Comparison of ENCODE assay signal across 8 cellular contexts in the genomic region with DNA sequence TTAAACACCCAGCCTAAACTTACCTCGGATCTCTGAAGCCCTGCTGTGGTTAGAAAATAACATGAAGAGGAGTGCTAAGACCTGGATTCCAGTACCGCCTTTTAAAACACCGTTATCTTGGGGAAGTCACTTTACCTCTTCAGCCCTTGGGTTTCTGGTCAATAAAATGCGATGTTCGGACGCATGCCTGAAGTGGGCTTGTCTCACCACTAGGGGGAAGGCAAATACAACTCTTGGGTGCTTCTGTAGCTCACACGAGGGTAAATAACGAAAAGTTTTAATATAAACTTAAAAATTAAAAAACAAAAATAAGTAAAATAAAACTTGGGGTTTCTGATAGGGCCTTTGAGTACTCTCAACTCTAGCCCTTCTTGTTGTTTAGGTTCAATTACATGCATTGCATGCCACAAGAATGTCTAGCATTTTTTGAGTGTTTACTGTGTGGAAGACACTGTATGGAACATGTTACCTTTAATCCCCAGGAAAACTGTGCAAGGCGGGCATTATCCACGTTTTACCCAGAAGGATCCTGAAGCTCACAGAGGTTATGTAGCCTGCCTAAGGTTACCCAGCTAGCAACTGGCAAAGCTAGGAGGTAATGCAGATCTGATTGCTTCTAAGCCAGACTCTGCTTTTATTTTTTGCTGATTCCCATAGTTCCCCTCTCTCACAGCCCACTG.
DNase-seq lines count a peak whose midpoint lies in the region; ATAC-seq, FAIRE-seq and TF ChIP-seq lines count a peak whose summit lies in the region.

No MANE protein-coding gene starts in this region.

- H3K4me3 Mint-ChIP-seq in naive thymus-derived CD4-positive, alpha-beta T cell: peak overlapping the region in 9 of 10 donors; percentile 16 to 78 (median 59)

- no peak overlapping the region for H3K9ac ChIP-seq in NT2/D1 (ENCODE audit: insufficient read length, low read depth)

- no peak overlapping the region for H3K27ac ChIP-seq in naive thymus-derived CD4-positive, alpha-beta T cell (ENCODE audit: low read depth, low read length)

- peaks cover 2 to 19% (median 12%) of the 10 kb centered on the region in 7 donors for H3K4me1 Mint-ChIP-seq in naive thymus-derived CD4-positive, alpha-beta T cell

- POLR2A ChIA-PET in naive thymus-derived CD4-positive, alpha-beta T cell (lab: Charles Lee): interaction anchor here (0.6 to 0.9 kb wide), 3 partner anchors 8 to 1104 kb away, joined by 3 read pairs; a partner anchor contains a TSS

- TF ChIP-seq CTCF in D721Med (IDR thresholded peaks at IDR 0.05; ENCODE audit: insufficient read depth, missing control alignments) (peak; percentile 98), GM20000 (IDR thresholded peaks at IDR 0.05; ENCODE audit: extremely low read depth, missing control alignments) (peak; percentile 84), epithelial cell of proximal tubule (conservative IDR thresholded peaks at IDR 0.05; ENCODE audit: low read depth, low read length) (peak; percentile 96)

- CTCF ChIA-PET in naive thymus-derived CD4-positive, alpha-beta T cell (lab: Charles Lee): interaction anchor here (0.5 to 3.3 kb wide), 15 partner anchors 8 to 1103 kb away, joined by 3 to 21 read pairs (median 3); no protein-coding TSS in a partner anchor

- H3K9me3 Mint-ChIP-seq in naive thymus-derived CD4-positive, alpha-beta T cell: no peaks in the 10 kb centered on the region

- no peaks in the 10 kb centered on the region for H3K36me3 ChIP-seq in NT2/D1 (ENCODE audit: insufficient read depth, insufficient read length, low read length)
- no peaks in the 10 kb centered on the region for H3K36me3 ChIP-seq in naive thymus-derived CD4-positive, alpha-beta T cell (ENCODE audit: control insufficient read depth in 2 of 3, insufficient read depth in 3 of 3, low read length in 3 of 3)

- DNase-seq in D721Med (ENCODE audit: insufficient read length, low spot score) (no peak), GM20000 (ENCODE audit: low spot score) (peak; percentile 58), NT2/D1 (ENCODE audit: low read depth, low spot score) (peak; percentile 63), epithelial cell of proximal tubule (ENCODE audit: low read depth) (no peak)
- peak; percentile 36 for DNase-seq in activated CD8-positive, alpha-beta memory T cell treated with anti-CD3 and anti-CD28 coated beads, Interleukin-2, amount 50 U/mL, for 4 hours
- DNase-seq in naive thymus-derived CD4-positive, alpha-beta T cell: peak in 8 of 9 donors; percentile 13 to 61 (median 45)
- DNase-seq in stimulated activated naive CD8-positive, alpha-beta T cell treated with anti-CD3 and anti-CD28 coated beads, Interleukin-15, Interleukin-2, amounts not matched to agents 100 U/mL and 50 U/mL, for 24 hours: peak; percentile 41

- peak; percentile 82 for FAIRE-seq in D721Med (lab: Jason Lieb, UNC)

- H3K27me3 ChIP-seq in NT2/D1 (ENCODE audit: insufficient read depth, insufficient read length): no peaks in the 10 kb centered on the region
- H3K27me3 ChIP-seq in naive thymus-derived CD4-positive, alpha-beta T cell (ENCODE audit: control insufficient read depth in 2 of 2, insufficient read depth in 2 of 2, low read length in 2 of 2): no peaks in the 10 kb centered on the region

- intact Hi-C loops in naive thymus-derived CD4-positive, alpha-beta T cell (cut with micrococcal nuclease): loop anchor here (1.0 to 10.0 kb wide), 12 partner anchors 140 to 1116 kb away; a partner anchor contains a TSS

- peaks cover 0 to 12% (median 5%) of the 10 kb centered on the region in 5 donors for H3K27me3 Mint-ChIP-seq in naive thymus-derived CD4-positive, alpha-beta T cell

- H3K9me3 ChIP-seq in NT2/D1 (ENCODE audit: insufficient read depth, low read length): no peaks in the 10 kb centered on the region
- H3K9me3 ChIP-seq in naive thymus-derived CD4-positive, alpha-beta T cell (ENCODE audit: control insufficient read depth in 2 of 3, low read length in 3 of 3): no peaks in the 10 kb centered on the region

- H3K4me3 ChIP-seq in NT2/D1 (ENCODE audit: insufficient read length, low read depth) (no peak overlapping the region), epithelial cell of proximal tubule (ENCODE audit: low read depth, low read length) (no peak overlapping the region)
- no peak overlapping the region for H3K4me3 ChIP-seq in naive thymus-derived CD4-positive, alpha-beta T cell (ENCODE audit: low read length)

- no peaks in the 10 kb centered on the region for H3K4me1 ChIP-seq in NT2/D1 (ENCODE audit: insufficient read depth, insufficient read length)
- peaks cover 0 to 3% of the 10 kb centered on the region in 2 donors for H3K4me1 ChIP-seq in naive thymus-derived CD4-positive, alpha-beta T cell (ENCODE audit: control insufficient read depth in 2 of 2, insufficient read depth in 2 of 2, low read length in 2 of 2)

- H3K27ac Mint-ChIP-seq in naive thymus-derived CD4-positive, alpha-beta T cell: peak overlapping the region in 2 of 9 donors; percentile 9 to 90

- no peaks in the 10 kb centered on the region for H3K36me3 Mint-ChIP-seq in naive thymus-derived CD4-positive, alpha-beta T cell

- peak; percentile 91 for ATAC-seq in HG03565 (IDR thresholded peaks at IDR 0.05; ENCODE audit: unreplicated experiment)
- ATAC-seq in naive thymus-derived CD4-positive, alpha-beta T cell: peak; percentile 86
- ATAC-seq in stimulated activated naive CD8-positive, alpha-beta T cell treated with anti-CD3 and anti-CD28 coated beads, Interleukin-15, Interleukin-2, amounts not matched to agents 100 U/mL and 50 U/mL, for 24 hours: peak; percentile 83

Comparison
In these comparisons a context has a peak if more than half of its experiments do, and no peak if none do; other contexts are left out.
1. DNase-seq: peak in GM20000 (single experiment), NT2/D1 (single experiment), activated CD8-positive, alpha-beta memory T cell treated with anti-CD3 and anti-CD28 coated beads, Interleukin-2, amount 50 U/mL, for 4 hours (single experiment), naive thymus-derived CD4-positive, alpha-beta T cell (8 of 9) and stimulated activated naive CD8-positive, alpha-beta T cell treated with anti-CD3 and anti-CD28 coated beads, Interleukin-15, Interleukin-2, amounts not matched to agents 100 U/mL and 50 U/mL, for 24 hours (single experiment); none in D721Med (single experiment) and epithelial cell of proximal tubule (single experiment).
2. Peak in every context shown above with its lines, with median percentiles within 50 percentile points of each other: CTCF ChIP-seq and ATAC-seq.